8 cellular contexts compared by ENCODE assay signal in genomic region chr1:18955116-18955441, GRCh38. TPM values are rescaled to one million over a fixed set of nuclear protein-coding genes. Genes with fewer than 3 reads are reported as not detected.
DNase-seq lines count a peak whose midpoint lies in the region; ATAC-seq and TF ChIP-seq lines count a peak whose summit lies in the region.

No MANE protein-coding gene starts in this region.

- H3K27me3 Mint-ChIP-seq in activated CD4-positive, alpha-beta memory T cell treated with anti-CD3 and anti-CD28 coated beads, Interleukin-2, amount 10 ng/mL, durations not matched to agents 7 days and 5 days: peaks cover 16% of the 10 kb centered on the region

- no peak for DNase-seq in GM23248
- DNase-seq in activated CD4-positive, alpha-beta memory T cell treated with anti-CD3 and anti-CD28 coated beads, Interleukin-2, amount 10 ng/mL, durations not matched to agents 7 days and 5 days: no peak
- DNase-seq in hepatocyte (ENCODE audit: low spot score): no peak
- DNase-seq in AG20443 (ENCODE audit: low spot score): no peak
- no peak for DNase-seq in putamen (ENCODE audit: low spot score)
- DNase-seq in SK-N-DZ (ENCODE audit: low spot score): no peak

- H3K4me2 ChIP-seq in GM23248 (ENCODE audit: unreplicated experiment) (peak overlapping the region; percentile 93), hepatocyte (peak overlapping the region; percentile 92)

- ATAC-seq in HG03442 (IDR thresholded peaks at IDR 0.05; ENCODE audit: unreplicated experiment): no peak

- POLR2A ChIA-PET in activated CD4-positive, alpha-beta memory T cell treated with anti-CD3 and anti-CD28 coated beads, Interleukin-2, amount 10 ng/mL, durations not matched to agents 7 days and 5 days (lab: Charles Lee): interaction anchor here (1.1 to 12.3 kb wide), 7 partner anchors 9 to 119 kb away, joined by 3 to 414 read pairs (median 13); partner anchors contain the start of gene ALDH4A1

- H3K36me3 ChIP-seq in GM23248 (ENCODE audit: low read depth) (no peaks in the 10 kb centered on the region), hepatocyte (replicated peaks; ENCODE audit: insufficient read depth, low read depth) (no peaks in the 10 kb centered on the region)

- H3K27me3 ChIP-seq in GM23248 (replicated peaks; ENCODE audit: insufficient read depth) (no peaks in the 10 kb centered on the region), hepatocyte (peaks cover 7% of the 10 kb centered on the region)

- peak overlapping the region; percentile 56 for H3K27ac Mint-ChIP-seq in activated CD4-positive, alpha-beta memory T cell treated with anti-CD3 and anti-CD28 coated beads, Interleukin-2, amount 10 ng/mL, durations not matched to agents 7 days and 5 days

- peaks cover 56% of the 10 kb centered on the region for H3K79me2 ChIP-seq in GM23248 (ENCODE audit: insufficient read depth)
- H3K79me2 ChIP-seq in hepatocyte: peaks cover 54% of the 10 kb centered on the region

- peak overlapping the region; percentile 55 for H3K27ac ChIP-seq in GM23248
- H3K27ac ChIP-seq in hepatocyte: no peak overlapping the region
- peak overlapping the region in 20 of 21 experiments; percentile 65 to 95 (median 88) for H3K27ac ChIP-seq in skin epidermis

- peak overlapping the region; percentile 73 for H3K9ac ChIP-seq in GM23248

- peak overlapping the region; percentile 83 for H3K4me3 Mint-ChIP-seq in activated CD4-positive, alpha-beta memory T cell treated with anti-CD3 and anti-CD28 coated beads, Interleukin-2, amount 10 ng/mL, durations not matched to agents 7 days and 5 days

- no peak for TF ChIP-seq CTCF in hepatocyte (IDR thresholded peaks at IDR 0.05; ENCODE audit: poor library complexity)

- H4K20me1 ChIP-seq in GM23248 (ENCODE audit: insufficient read depth) (no peaks in the 10 kb centered on the region), hepatocyte (ENCODE audit: insufficient read depth, poor library complexity, severe bottlenecking) (no peaks in the 10 kb centered on the region)

- WGBS in GM23248 (ENCODE audit: low coverage in 1 of 2, low lambda C conversion rate in 2 of 2, missing lambda C conversion rate in 2 of 2), 2 experiments: 10 to 11% methylated on average over 6 of the region's 6 CpGs
- WGBS in hepatocyte (ENCODE audit: low lambda C conversion rate, missing lambda C conversion rate): 55% methylated on average over 6 of the region's 6 CpGs

- H3K9me3 ChIP-seq in GM23248 (ENCODE audit: low read depth): no peaks in the 10 kb centered on the region
- no peaks in the 10 kb centered on the region for H3K9me3 ChIP-seq in hepatocyte (ENCODE audit: low read depth)

- H3K4me3 ChIP-seq in GM23248 (peak overlapping the region; percentile 87), hepatocyte (peak overlapping the region; percentile 92), skin epidermis (peak overlapping the region; percentile 48 to 84 (median 74))

- H3K9me2 ChIP-seq in GM23248 (ENCODE audit: insufficient read depth): no peaks in the 10 kb centered on the region
- H3K9me2 ChIP-seq in hepatocyte (replicated peaks; ENCODE audit: insufficient read depth): no peaks in the 10 kb centered on the region

- no peaks in the 10 kb centered on the region for H3K9me3 Mint-ChIP-seq in activated CD4-positive, alpha-beta memory T cell treated with anti-CD3 and anti-CD28 coated beads, Interleukin-2, amount 10 ng/mL, durations not matched to agents 7 days and 5 days

- in situ Hi-C loops in GM23248 (cut with MboI): no loop called here

- peaks cover 25% of the 10 kb centered on the region for H3F3A ChIP-seq in GM23248 (ENCODE audit: insufficient read depth)

- peaks cover 72% of the 10 kb centered on the region for H3K4me1 Mint-ChIP-seq in activated CD4-positive, alpha-beta memory T cell treated with anti-CD3 and anti-CD28 coated beads, Interleukin-2, amount 10 ng/mL, durations not matched to agents 7 days and 5 days

- peaks cover 12% of the 10 kb centered on the region for H3K36me3 Mint-ChIP-seq in activated CD4-positive, alpha-beta memory T cell treated with anti-CD3 and anti-CD28 coated beads, Interleukin-2, amount 10 ng/mL, durations not matched to agents 7 days and 5 days (ENCODE audit: low read depth)

- H2AFZ ChIP-seq in GM23248 (peak overlapping the region; percentile 12), hepatocyte (peak overlapping the region; percentile 21)

- CTCF ChIA-PET in activated CD4-positive, alpha-beta memory T cell treated with anti-CD3 and anti-CD28 coated beads, Interleukin-2, amount 10 ng/mL, durations not matched to agents 7 days and 5 days (lab: Charles Lee): interaction anchor here (3.3 to 11.1 kb wide), 2 partner anchors 28 to 44 kb away, joined by 18 to 123 read pairs; no protein-coding TSS in a partner anchor

- H3K4me1 ChIP-seq in GM23248 (ENCODE audit: insufficient read depth) (peaks cover 44% of the 10 kb centered on the region), hepatocyte (ENCODE audit: insufficient read depth) (peaks cover 22% of the 10 kb centered on the region)

RNA-seq across cellular contexts. Expression of gene IFFO2, which starts 1.4 kb away (rescaled TPM):
- 12.8 and 13.2 TPM in 2 replicates for total RNA-seq in GM23248 (2014; rRNA removed; shearing (Covaris generic))
- polyA plus RNA-seq in GM23248 (2016; fragmentation: Nextera tagmentation; extraction: Ambion mirVana): 0.60 and 1.1 TPM in 2 replicates
- 10 to 100 TPM; 19.9 to 22.7 TPM for total RNA-seq in activated CD4-positive, alpha-beta memory T cell treated with anti-CD3 and anti-CD28 coated beads, Interleukin-2, amount 10 ng/mL, durations not matched to agents 7 days and 5 days
- 7.2 and 8.1 TPM in 2 replicates for total RNA-seq in hepatocyte
- polyA plus RNA-seq in hepatocyte: 0.78 and 0.85 TPM in 2 replicates
- polyA plus RNA-seq in SK-N-DZ (2014; cell fraction: cytosol; rRNA removed): 1.0 and 1.1 TPM in 2 replicates
- polyA plus RNA-seq in SK-N-DZ (2014; cell fraction: nucleus; rRNA removed): 0.13 and 0.33 TPM in 2 replicates

RNA-seq across cellular contexts. Expression of gene ALDH4A1, which starts 52.7 kb away (rescaled TPM):
- total RNA-seq in GM23248 (2014; rRNA removed; shearing (Covaris generic)): 13.3 and 26.4 TPM in 2 replicates
- polyA plus RNA-seq in GM23248 (2016; fragmentation: Nextera tagmentation; extraction: Ambion mirVana): 10.9 and 11.2 TPM in 2 replicates
- 1 to 10 TPM; 3.3 to 3.7 TPM for total RNA-seq in activated CD4-positive, alpha-beta memory T cell treated with anti-CD3 and anti-CD28 coated beads, Interleukin-2, amount 10 ng/mL, durations not matched to agents 7 days and 5 days
- total RNA-seq in hepatocyte: 41.4 and 51.7 TPM in 2 replicates
- 32.4 and 49.1 TPM in 2 replicates for polyA plus RNA-seq in hepatocyte
- polyA plus RNA-seq in SK-N-DZ (2014; cell fraction: cytosol; rRNA removed): 17.8 and 24.8 TPM in 2 replicates
- 45.7 and 51.6 TPM in 2 replicates for polyA plus RNA-seq in SK-N-DZ (2014; cell fraction: nucleus; rRNA removed)
